In genomic region chr3:120094776-120095225, GRCh38 we compare ENCODE assay signal across 7 cellular contexts. TPM values are rescaled to one million over a fixed set of nuclear protein-coding genes. Genes with fewer than 3 reads are reported as not detected.
DNase-seq lines count a peak whose midpoint lies in the region; ATAC-seq lines count a peak whose summit lies in the region.

No MANE protein-coding gene starts in this region.

- ATAC-seq in left ventricle myocardium superior: peak; percentile 85

- intact Hi-C loops in left ventricle myocardium superior (cut with micrococcal nuclease) (loop anchor here (10.0 kb wide), 1 partner anchor 190 kb away; no protein-coding TSS in a partner anchor), posterior cingulate gyrus (cut with DNase I) (loop anchor here (5.0 kb wide), 2 partner anchors 202 to 252 kb away; partner anchors contain the start of gene LRRC58)

- H3K36me3 ChIP-seq in KOPT-K1 (ENCODE audit: insufficient read depth, low read length): no peaks in the 10 kb centered on the region

- H3K9me3 ChIP-seq in KOPT-K1 (ENCODE audit: insufficient read depth, low read length, poor library complexity, severe bottlenecking): no peaks in the 10 kb centered on the region

- peak; percentile 100 for DNase-seq in GM04504 (ENCODE audit: low read depth)
- DNase-seq in GOT3 (lab: John Stamatoyannopoulos, UW): peak; percentile 98
- peak; percentile 75 for DNase-seq in OCI-M2 (lab: John Stamatoyannopoulos, UW; ENCODE audit: unreplicated experiment)
- DNase-seq in left ventricle myocardium superior: peak; percentile 98
- DNase-seq in posterior cingulate gyrus: peak; percentile 95 to 100 (median 100)

- H3K27ac ChIP-seq in KOPT-K1 (ENCODE audit: low read depth, low read length, poor library complexity, severe bottlenecking) (peak overlapping the region; percentile 95), angular gyrus (ENCODE audit: low read depth, low read length) (peak overlapping the region; percentile 95)

RNA-seq across cellular contexts. Expression of gene GSK3B, which starts 0.6 kb away (rescaled TPM):
- 45.7 TPM for total RNA-seq in left ventricle myocardium superior

Comparison
In these comparisons a context has a peak if more than half of its experiments do, and no peak if none do; other contexts are left out.
1. Peak in every context shown above with its lines: DNase-seq, ATAC-seq and H3K27ac ChIP-seq.